Comparison of ENCODE assay signal across 7 cellular contexts in the genomic region with DNA sequence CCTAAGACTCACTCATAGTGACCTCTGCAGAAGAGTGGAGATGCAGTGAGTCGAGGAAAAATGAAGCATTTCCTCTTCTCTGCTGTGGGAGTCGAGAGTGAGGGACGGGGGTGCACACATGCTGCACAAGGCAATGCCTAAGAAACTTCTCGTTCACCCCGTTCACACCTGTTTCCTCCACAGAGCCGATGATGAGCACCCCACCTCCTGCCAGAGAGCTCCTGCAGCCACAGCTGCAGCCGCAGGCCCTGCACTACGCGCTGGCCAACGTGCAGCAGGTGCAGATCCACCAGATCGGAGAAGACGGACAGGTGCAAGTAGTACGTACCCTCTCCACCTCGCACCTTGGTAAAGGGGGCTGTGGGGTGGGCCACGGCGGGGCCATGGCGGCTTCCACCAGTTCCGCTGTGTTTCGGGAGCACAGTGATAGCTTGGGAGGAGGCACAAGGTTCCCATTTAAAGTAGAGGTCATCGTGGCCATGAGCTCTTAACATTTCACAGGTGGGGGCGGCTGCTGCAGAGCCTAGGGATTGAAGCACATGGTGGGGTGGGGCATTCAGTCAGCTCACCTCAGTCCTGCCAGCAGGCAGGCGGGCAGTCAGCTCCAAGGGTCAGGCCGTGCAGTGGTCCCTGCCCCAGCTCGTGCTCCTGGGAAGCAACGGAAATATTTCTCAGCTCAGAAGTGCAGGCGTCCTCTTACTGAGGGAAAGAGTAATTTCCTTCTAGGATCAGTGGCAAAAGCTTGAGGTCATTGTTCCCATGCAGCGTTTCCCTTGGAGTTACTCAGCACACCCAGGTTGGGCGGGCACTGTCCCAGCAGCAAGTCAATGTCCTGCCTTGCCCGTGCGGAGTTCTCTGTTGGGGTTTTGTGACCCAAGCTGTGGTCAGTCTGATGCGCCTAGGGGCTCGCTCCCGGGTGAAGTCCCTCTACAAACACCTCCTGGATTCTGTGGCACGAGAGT.
A peak's percentile ranks its signal among the peaks of the same experiment; 100 is the strongest.
DNase-seq lines count a peak whose midpoint lies in the region; ATAC-seq and TF ChIP-seq lines count a peak whose summit lies in the region.
"Not testable (repeated sequence)": the region's sequence is repeated elsewhere in the genome, so short reads cannot be mapped to it uniquely, and the experiment has no call there.

No MANE protein-coding gene starts in this region.

- WGBS in right cardiac atrium = 80% methylated on average over 31 of the region's 34 CpGs

- not testable (repeated sequence) for H3K9ac ChIP-seq in neural progenitor cell

- peak overlapping the region; percentile 83 for H3K27ac ChIP-seq in AG04450 (ENCODE audit: low read depth, low read length)
- H3K27ac ChIP-seq in SJSA1 = peak overlapping the region; percentile 72
- not testable (repeated sequence) for H3K27ac ChIP-seq in right cardiac atrium (ENCODE audit: low read length); neural progenitor cell

- H3K9me3 Mint-ChIP-seq in IgD-negative memory B cell, memory B cell, neural progenitor cell: not testable (repeated sequence)

- DNase-seq in AG04450 (ENCODE audit: low read depth, low spot score); SJSA1 (ENCODE audit: low read depth in 1 of 2, low spot score in 2 of 2); right cardiac atrium; memory B cell (ENCODE audit: low spot score in 2 of 2); neural progenitor cell (ENCODE audit: low spot score): not testable (repeated sequence)

- H3K4me2 ChIP-seq in neural progenitor cell = not testable (repeated sequence)

- not testable (repeated sequence) for H3K9me3 ChIP-seq in AG04450 (ENCODE audit: control insufficient read depth, insufficient read depth, low read length); SJSA1 (replicated peaks); right cardiac atrium (ENCODE audit: control insufficient read depth, low read length); neural progenitor cell (ENCODE audit: low read depth)

- H2AFZ ChIP-seq in neural progenitor cell (replicated peaks) = not testable (repeated sequence)

- peaks cover 27% of the 10 kb centered on the region for H3K4me1 ChIP-seq in SJSA1 (replicated peaks)
- H3K4me1 ChIP-seq in right cardiac atrium (ENCODE audit: control insufficient read depth, insufficient read depth, low read length); neural progenitor cell: not testable (repeated sequence)

- H3K4me1 Mint-ChIP-seq in IgD-negative memory B cell = peaks cover 8 to 15% (median 9%) of the 10 kb centered on the region in 3 donors
- not testable (repeated sequence) for H3K4me1 Mint-ChIP-seq in memory B cell
- peaks cover 48% of the 10 kb centered on the region for H3K4me1 Mint-ChIP-seq in neural progenitor cell

- H3K4me3 Mint-ChIP-seq in IgD-negative memory B cell = peak overlapping the region in 2 of 4 donors; percentile 60 to 67
- not testable (repeated sequence) for H3K4me3 Mint-ChIP-seq in memory B cell, neural progenitor cell

- H3K27me3 ChIP-seq in AG04450 (ENCODE audit: control insufficient read depth, insufficient read depth, low read length); SJSA1 (replicated peaks); right cardiac atrium (ENCODE audit: control insufficient read depth, insufficient read depth); neural progenitor cell: not testable (repeated sequence)

- H3K4me3 ChIP-seq in AG04450 (ENCODE audit: low read depth, low read length); SJSA1; right cardiac atrium (ENCODE audit: low read length); neural progenitor cell: not testable (repeated sequence)

- intact Hi-C loops in right cardiac atrium (cut with DNase I) = not testable (repeated sequence)

- not testable (repeated sequence) for TF ChIP-seq CTCF in AG04450 (IDR thresholded peaks at IDR 0.05; ENCODE audit: low read depth, low read length); neural progenitor cell (IDR thresholded peaks at IDR 0.05)

- H3K36me3 Mint-ChIP-seq in IgD-negative memory B cell, memory B cell, neural progenitor cell: not testable (repeated sequence)

- H4K20me1 ChIP-seq in neural progenitor cell (ENCODE audit: low read depth) = not testable (repeated sequence)

- not testable (repeated sequence) for H3F3A ChIP-seq in neural progenitor cell (ENCODE audit: low read depth)

- CTCF ChIA-PET in AG04450 (lab: Charles Lee) = not testable (repeated sequence)

- peak overlapping the region in 2 of 3 donors; percentile 72 to 78 for H3K27ac Mint-ChIP-seq in IgD-negative memory B cell
- not testable (repeated sequence) for H3K27ac Mint-ChIP-seq in memory B cell
- peak overlapping the region; percentile 76 for H3K27ac Mint-ChIP-seq in neural progenitor cell

- not testable (repeated sequence) for H3K36me3 ChIP-seq in SJSA1, neural progenitor cell

- not testable (repeated sequence) for H3K79me2 ChIP-seq in neural progenitor cell (ENCODE audit: low read depth)

- H3K27me3 Mint-ChIP-seq in IgD-negative memory B cell, memory B cell: not testable (repeated sequence)
- peaks cover 11% of the 10 kb centered on the region for H3K27me3 Mint-ChIP-seq in neural progenitor cell (ENCODE audit: insufficient read depth, low read depth)

- POLR2A ChIA-PET in AG04450 (lab: Yijun Ruan, JAX) = interaction anchor here (1.7 kb wide), 1 partner anchor 18 kb away, joined by 4 read pairs; no protein-coding TSS in a partner anchor

- ATAC-seq in esophagus mucosa (peak; percentile 37), right cardiac atrium (peak; percentile 40 to 80), memory B cell (ENCODE audit: low read depth) (peak; percentile 86)
